Comparison of ENCODE assay signal across 2 cellular contexts in the genomic region with DNA sequence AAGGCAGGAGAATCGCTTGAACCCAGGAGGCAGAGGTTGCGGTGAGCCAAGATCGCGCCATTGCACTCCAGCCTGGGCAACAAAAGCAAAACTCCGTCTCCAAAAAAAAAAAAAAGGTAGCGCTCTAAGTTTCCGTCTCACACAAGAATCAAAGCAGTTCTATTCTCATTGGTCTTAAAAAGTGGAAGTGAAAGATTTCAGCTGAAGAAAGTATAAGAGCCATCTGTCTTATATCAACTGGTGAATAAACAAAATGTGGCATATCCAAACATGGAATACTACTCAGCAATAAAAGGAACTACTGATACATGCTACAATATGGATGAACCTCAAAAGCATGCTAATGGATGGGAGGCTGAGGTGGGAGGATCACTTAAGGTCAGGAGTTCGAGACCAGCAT. TPM values are rescaled to one million over a fixed set of nuclear protein-coding genes. Genes with fewer than 3 reads are reported as not detected.
"Had no signal": no experiment of that assay in that cellular context is flagged by ENCODE, and none has a peak within 500 bp of the region (broad histone marks: within the 10 kb centered on the region; RNA-seq: fewer than 3 reads in every experiment).

No MANE protein-coding gene starts in this region.

RNA-seq across cellular contexts. Expression of a gene that starts 54.6 kb away (rescaled TPM):
- total RNA-seq: natural killer cell treated with Interleukin-12 subunit alpha and Interleukin-12 subunit beta and Interleukin-15 and Interleukin-18, amount 100 ng/mL, for 72 hours; vagina had no signal
